ENCODE assay signal across 18 cellular contexts in the genomic region with DNA sequence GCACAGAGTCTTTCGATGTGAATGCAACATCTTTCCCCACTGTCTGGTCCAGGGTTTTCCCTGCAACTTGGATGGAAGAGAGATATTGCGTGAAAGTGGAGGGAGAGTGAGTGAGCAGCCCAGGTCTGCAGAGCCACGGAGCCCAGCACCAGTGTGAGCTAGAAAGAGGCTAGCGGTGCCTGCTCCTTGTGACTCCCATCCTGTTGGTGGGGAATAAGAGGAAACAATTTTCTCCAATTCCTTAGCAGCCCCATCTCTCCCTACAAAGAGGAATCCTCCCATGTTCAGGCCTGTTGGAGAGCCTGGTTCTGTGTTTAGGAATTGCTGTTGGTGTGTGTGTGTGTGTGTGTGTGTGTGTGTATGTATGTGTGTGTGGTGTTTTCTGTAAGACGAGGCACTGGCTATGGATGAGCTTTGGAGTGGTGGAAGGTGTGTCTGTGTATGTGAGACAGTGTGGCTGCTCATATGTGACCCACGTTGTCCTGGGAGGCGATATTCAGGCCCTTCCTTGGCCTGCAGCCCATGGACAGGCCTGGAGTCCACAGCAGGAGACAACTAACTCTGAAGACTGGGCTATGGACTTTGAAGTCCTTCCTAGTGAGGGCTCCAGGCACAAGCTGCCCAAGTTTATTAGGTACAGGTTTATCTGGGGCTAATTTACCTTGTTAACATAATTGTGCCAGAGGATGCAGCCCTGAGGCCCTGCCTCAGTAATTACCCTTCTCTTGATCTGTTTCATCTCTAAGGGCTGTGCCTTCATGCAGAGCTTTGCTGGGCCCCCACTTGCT.
DNase-seq lines count a peak whose midpoint lies in the region; ATAC-seq, FAIRE-seq and TF ChIP-seq lines count a peak whose summit lies in the region.
"Had no signal": no experiment of that assay in that cellular context is flagged by ENCODE, and none has a peak within 500 bp of the region (broad histone marks: within the 10 kb centered on the region; RNA-seq: fewer than 3 reads in every experiment).

No MANE protein-coding gene starts in this region.

- H3K4me1 ChIP-seq in K562 (replicated peaks in 1 of 2; ENCODE audit: control insufficient read depth in 2 of 2, insufficient read depth in 2 of 2, low read length in 2 of 2) (no peaks in the 10 kb centered on the region; a peak in 1 of 5 replicates), lung (ENCODE audit: control insufficient read depth in 2 of 2, insufficient read depth in 2 of 2, low read length in 2 of 2) (peaks cover 0 to 29% of the 10 kb centered on the region in 2 donors), transverse colon (peaks cover 0 to 25% (median 0%) of the 10 kb centered on the region in 4 donors)

- H3K9me3 ChIP-seq in K562 (replicated peaks; ENCODE audit: control insufficient read depth, insufficient read depth, low read depth, low read length) (no peaks in the 10 kb centered on the region), lung (ENCODE audit: control insufficient read depth in 2 of 2, insufficient read depth in 1 of 2, low read length in 1 of 2) (no peaks in the 10 kb centered on the region), transverse colon (no peaks in the 10 kb centered on the region)
- H3K9me3 ChIP-seq: gastrocnemius medialis had no signal

- no peak for TF ChIP-seq RAD21 in K562 (CRISPR knock-in tag; conservative IDR thresholded peaks at IDR 0.05 in 1 of 2, IDR thresholded peaks at IDR 0.05 in 1 of 2)

- no peaks in the 10 kb centered on the region for H3K27me3 ChIP-seq in K562 (ENCODE audit: control insufficient read depth in 2 of 2, insufficient read depth in 2 of 2, low read length in 2 of 2)
- H3K27me3 ChIP-seq in lung (ENCODE audit: control insufficient read depth, insufficient read depth) = no peaks in the 10 kb centered on the region
- H3K27me3 ChIP-seq in transverse colon = no peaks in the 10 kb centered on the region
- H3K27me3 ChIP-seq: gastrocnemius medialis had no signal

- in situ Hi-C loops in K562 (cut with MboI) = no loop called here
- in situ Hi-C loops in transverse colon (cut with MboI; ENCODE audit: low pct_ligation_motif_present in 1 of 4, low pct_unique_long_range_greater_than_20kb in 1 of 4, low sequenced_read_pairs in 3 of 4) = no loop called here

- TF ChIP-seq CTCF in K562 (IDR thresholded peaks at IDR 0.05 in 2 of 3, conservative IDR thresholded peaks at IDR 0.05 in 1 of 3; ENCODE audit: insufficient read depth in 2 of 3, low read depth in 1 of 3, low read length in 3 of 3) (no peak), endothelial cell (IDR thresholded peaks at IDR 0.05; ENCODE audit: unreplicated experiment) (no peak), lung (IDR thresholded peaks at IDR 0.05; ENCODE audit: control extremely low read depth, extremely low read depth) (no peak), transverse colon (IDR thresholded peaks at IDR 0.05) (no peak)

- no peaks in the 10 kb centered on the region for H3K79me2 ChIP-seq in K562 (ENCODE audit: control insufficient read depth, insufficient read depth, low read length)

- H3K9me3 Mint-ChIP-seq in endothelial cell (ENCODE audit: unreplicated experiment) = no peaks in the 10 kb centered on the region
- H3K9me3 Mint-ChIP-seq: activated CD4-positive, alpha-beta memory T cell treated with anti-CD3 and anti-CD28 coated beads, Interleukin-2, amount 10 ng/mL, durations not matched to agents 7 days and 5 days; central memory CD8-positive, alpha-beta T cell; memory B cell had no signal

- H3K27me3 Mint-ChIP-seq in endothelial cell (ENCODE audit: unreplicated experiment) = peaks cover 4% of the 10 kb centered on the region
- H3K27me3 Mint-ChIP-seq: activated CD4-positive, alpha-beta memory T cell treated with anti-CD3 and anti-CD28 coated beads, Interleukin-2, amount 10 ng/mL, durations not matched to agents 7 days and 5 days; central memory CD8-positive, alpha-beta T cell; memory B cell had no signal

- no peaks in the 10 kb centered on the region for H3K9me1 ChIP-seq in K562 (ENCODE audit: control insufficient read depth, insufficient read depth, low read length)

- peaks cover 32% of the 10 kb centered on the region for H3K4me1 Mint-ChIP-seq in endothelial cell (ENCODE audit: unreplicated experiment)
- H3K4me1 Mint-ChIP-seq: central memory CD8-positive, alpha-beta T cell; memory B cell had no signal

- H3K27ac ChIP-seq in K562 (ENCODE audit: extremely low read depth, low read depth, low read length) (no peak overlapping the region), lung (ENCODE audit: low read depth in 1 of 2, low read length in 1 of 2) (peak overlapping the region; percentile 43 to 78), transverse colon (peak overlapping the region; percentile 24 to 52 (median 32))

- FAIRE-seq in K562 (lab: Jason Lieb, UNC) = no peak
- FAIRE-seq: endometrium had no signal

- TF ChIP-seq EP300 in K562 (IDR thresholded peaks at IDR 0.05; ENCODE audit: low read length) (no peak), transverse colon (IDR thresholded peaks at IDR 0.05; ENCODE audit: low read depth) (no peak)

- ATAC-seq in K562 (0 out of 3 replicates have a peak, but pooled peaks have one; percentile 23), lung (ENCODE audit: insufficient read depth, low FRiP score) (no peak), GM19395 (IDR thresholded peaks at IDR 0.05; ENCODE audit: unreplicated experiment) (no peak)

- H3K4me3 Mint-ChIP-seq in endothelial cell (ENCODE audit: unreplicated experiment) = no peak overlapping the region
- H3K4me3 Mint-ChIP-seq: activated CD4-positive, alpha-beta memory T cell treated with anti-CD3 and anti-CD28 coated beads, Interleukin-2, amount 10 ng/mL, durations not matched to agents 7 days and 5 days; central memory CD8-positive, alpha-beta T cell; memory B cell; nephron had no signal

- H3K4me2 ChIP-seq in K562 (ENCODE audit: insufficient read depth, low read length) = no peak overlapping the region

- H3K36me3 Mint-ChIP-seq in endothelial cell (ENCODE audit: low read depth, unreplicated experiment) = no peaks in the 10 kb centered on the region
- H3K36me3 Mint-ChIP-seq: memory B cell had no signal

- no peak overlapping the region for H3K4me3 ChIP-seq in K562
- no peak overlapping the region for H3K4me3 ChIP-seq in lung
- H3K4me3 ChIP-seq in transverse colon = no peak overlapping the region
- H3K4me3 ChIP-seq: gastrocnemius medialis had no signal

- H3K36me3 ChIP-seq in K562 (ENCODE audit: control insufficient read depth, insufficient read depth, low read length) (no peaks in the 10 kb centered on the region), lung (ENCODE audit: control insufficient read depth in 2 of 2, insufficient read depth in 2 of 2, low read length in 2 of 2) (no peaks in the 10 kb centered on the region), transverse colon (no peaks in the 10 kb centered on the region)
- H3K36me3 ChIP-seq: gastrocnemius medialis had no signal

- DNase-seq in K562 (ENCODE audit: extremely low read depth in 1 of 4, low spot score in 3 of 4) (no peak), endothelial cell (ENCODE audit: low spot score) (no peak), lung (ENCODE audit: low spot score) (no peak), transverse colon (no peak), DMS114 treated with DMSO at 0.1 percent for 48 hours (lab: John Stamatoyannopoulos, UW; ENCODE audit: unreplicated experiment) (no peak), DMS153 treated with DMSO at 0.1 percent for 48 hours (lab: John Stamatoyannopoulos, UW; ENCODE audit: unreplicated experiment) (no peak)
- DNase-seq: activated CD4-positive, alpha-beta memory T cell treated with anti-CD3 and anti-CD28 coated beads, Interleukin-2, amount 10 ng/mL, durations not matched to agents 7 days and 5 days; COR-L47; gastrocnemius medialis; NCI-H187 treated with DMSO at 0.1 percent for 48 hours; NCI-H446 treated with DMSO at 0.1 percent for 48 hours; NK-92 treated with Interleukin-12 subunit alpha and Interleukin-12 subunit beta, amount 100 ng/mL, for 24 hours; RPMI8226 had no signal

- 58% methylated on average over 7 of the region's 7 CpGs for WGBS in K562 (ENCODE audit: insufficient coverage, low coverage, missing lambda C conversion rate)
- 65 to 67% methylated on average over 7 of the region's 7 CpGs for WGBS in lung, 2 donors
- WGBS in transverse colon (ENCODE audit: low coverage in 1 of 2), 2 donors = 81% methylated on average over 6 of the region's 7 CpGs; no CpG with 5 or more reads in 1 of the 2 donors

- H4K20me1 ChIP-seq in K562 (replicated peaks; ENCODE audit: control insufficient read depth, insufficient read depth, low read length) = no peaks in the 10 kb centered on the region

- no peak overlapping the region for H3K9ac ChIP-seq in K562 (ENCODE audit: insufficient read depth in 1 of 2, low read depth in 2 of 2, low read length in 2 of 2)

- H3K27ac Mint-ChIP-seq in endothelial cell (ENCODE audit: unreplicated experiment) = peak overlapping the region; percentile 21
- H3K27ac Mint-ChIP-seq: activated CD4-positive, alpha-beta memory T cell treated with anti-CD3 and anti-CD28 coated beads, Interleukin-2, amount 10 ng/mL, durations not matched to agents 7 days and 5 days; memory B cell had no signal

- POLR2A ChIA-PET in K562 (lab: Yijun Ruan, JAX) = interaction anchor here (0.6 to 1.3 kb wide), 2 partner anchors 10 to 173 kb away, joined by 3 read pairs; no protein-coding TSS in a partner anchor

- no TSS peak for BruUV-seq in K562 (replicated peaks; lab: Mats Ljungman, UMichigan)

- H2AFZ ChIP-seq in K562 (ENCODE audit: low read depth, low read length) = peak overlapping the region; percentile 41; the same call in 1 of the 2 replicates

- TF ChIP-seq POLR2A in K562 (conservative IDR thresholded peaks at IDR 0.05) (no peak), transverse colon (IDR thresholded peaks at IDR 0.05) (no peak)

- CTCF ChIA-PET in K562 (lab: Yijun Ruan, JAX; ENCODE audit: low intra/inter-chr PET ratio) = no interaction called here

- intact Hi-C loops in K562 (cut with micrococcal nuclease) = no loop called here
- intact Hi-C loops in transverse colon (cut with DNase I; ENCODE audit: low total_unique reads) = no loop called here

TF ChIP-seq in K562, 482 proteins besides CTCF, POLR2A, EP300 and RAD21 (continues in another document):
- no peak for TF ChIP-seq PTBP1 (IDR thresholded peaks at IDR 0.05; ENCODE audit: low read depth, low read length)
- no peak for TF ChIP-seq GTF2B (IDR thresholded peaks at IDR 0.05; ENCODE audit: extremely low read depth, insufficient read length)
- no peak for TF ChIP-seq PCBP1 (IDR thresholded peaks at IDR 0.05; ENCODE audit: low read depth, low read length, poor library complexity, severe bottlenecking)
